In genomic region chr4:26331380-26331945, GRCh38 we compare ENCODE assay signal across 1 cellular context.
TF ChIP-seq lines count a peak whose summit lies in the region.

No MANE protein-coding gene starts in this region.

TF ChIP-seq in H1, 55 proteins besides CTCF, POLR2A, EP300 and RAD21 (continued from another document):
- TF ChIP-seq CHD1 (IDR thresholded peaks at IDR 0.05; ENCODE audit: low read depth, low read length) (no peak), SP2 (IDR thresholded peaks at IDR 0.05; ENCODE audit: low read length) (no peak), ZNF274 (IDR thresholded peaks at IDR 0.05; ENCODE audit: borderline replicate concordance, extremely low read depth, low read length) (no peak), USF2 (IDR thresholded peaks at IDR 0.05; ENCODE audit: low read length) (no peak), HDAC6 (IDR thresholded peaks at IDR 0.05; ENCODE audit: low read depth, low read length) (no peak), HDAC2 (IDR thresholded peaks at IDR 0.05; ENCODE audit: borderline replicate concordance in 1 of 2, low read depth in 2 of 2, low read length in 2 of 2) (no peak), BACH1 (IDR thresholded peaks at IDR 0.05; ENCODE audit: low read length) (no peak), TCF12 (IDR thresholded peaks at IDR 0.05; ENCODE audit: low read depth, low read length) (no peak), RBBP5 (IDR thresholded peaks at IDR 0.05; ENCODE audit: borderline replicate concordance, low read depth, low read length) (no peak), PHF8 (conservative IDR thresholded peaks at IDR 0.05; ENCODE audit: low read depth, low read length) (no peak)
